Comparison of ENCODE assay signal across 13 cellular contexts in genomic region chr10:131961777-131962450, GRCh38. TPM values are rescaled to one million over a fixed set of nuclear protein-coding genes. Genes with fewer than 3 reads are reported as not detected.
DNase-seq lines count a peak whose midpoint lies in the region; ATAC-seq and TF ChIP-seq lines count a peak whose summit lies in the region.
"Had no signal": no experiment of that assay in that cellular context is flagged by ENCODE, and none has a peak within 500 bp of the region (broad histone marks: within the 10 kb centered on the region; RNA-seq: fewer than 3 reads in every experiment).

No MANE protein-coding gene starts in this region.

- intact Hi-C loops in activated T-helper 1 cell treated with anti-CD3 and anti-CD28 coated beads, Interleukin-12 subunit alpha, Interleukin-12 subunit beta, Interleukin-2, Interleukin-4 antibody, amounts not matched to agents 30 ng/mL and 10 ng/mL and 1 ng/mL, durations not matched to agents 14 hours and 24 hours and 36 hours (cut with micrococcal nuclease): no loop called here

- H3K4me3 Mint-ChIP-seq in activated T-cell treated with anti-CD3 and anti-CD28 coated beads, Interleukin-2, amount 50 U/mL, for 4 hours: no peak overlapping the region
- no peak overlapping the region for H3K4me3 Mint-ChIP-seq in activated T-helper 1 cell treated with anti-CD3 and anti-CD28 coated beads, Interleukin-12 subunit alpha, Interleukin-12 subunit beta, Interleukin-2, Interleukin-4 antibody, amounts not matched to agents 30 ng/mL and 10 ng/mL and 1 ng/mL, durations not matched to agents 14 hours and 24 hours and 36 hours
- H3K4me3 Mint-ChIP-seq: B cell, nephron had no signal

- peaks cover 26% of the 10 kb centered on the region for H3K4me1 Mint-ChIP-seq in activated T-cell treated with anti-CD3 and anti-CD28 coated beads, Interleukin-2, amount 50 U/mL, for 4 hours (ENCODE audit: low read depth)
- H3K4me1 Mint-ChIP-seq in activated T-helper 1 cell treated with anti-CD3 and anti-CD28 coated beads, Interleukin-12 subunit alpha, Interleukin-12 subunit beta, Interleukin-2, Interleukin-4 antibody, amounts not matched to agents 30 ng/mL and 10 ng/mL and 1 ng/mL, durations not matched to agents 14 hours and 24 hours and 36 hours (ENCODE audit: low read depth): peaks cover 15% of the 10 kb centered on the region
- H3K4me1 Mint-ChIP-seq: B cell, nephron had no signal

- no peak for ATAC-seq in activated T-cell treated with anti-CD3 and anti-CD28 coated beads, Interleukin-2, amount 50 U/mL, for 4 hours
- ATAC-seq in HG03520 (IDR thresholded peaks at IDR 0.05; ENCODE audit: unreplicated experiment) (no peak), GM18873 (IDR thresholded peaks at IDR 0.05; ENCODE audit: low FRiP score, unreplicated experiment) (no peak)

- H3K27ac Mint-ChIP-seq in activated T-helper 1 cell treated with anti-CD3 and anti-CD28 coated beads, Interleukin-12 subunit alpha, Interleukin-12 subunit beta, Interleukin-2, Interleukin-4 antibody, amounts not matched to agents 30 ng/mL and 10 ng/mL and 1 ng/mL, durations not matched to agents 14 hours and 24 hours and 36 hours: no peak overlapping the region
- H3K27ac Mint-ChIP-seq: B cell, nephron had no signal

- no peaks in the 10 kb centered on the region for H3K27me3 Mint-ChIP-seq in activated T-cell treated with anti-CD3 and anti-CD28 coated beads, Interleukin-2, amount 50 U/mL, for 4 hours (ENCODE audit: low read depth)
- no peaks in the 10 kb centered on the region for H3K27me3 Mint-ChIP-seq in activated T-helper 1 cell treated with anti-CD3 and anti-CD28 coated beads, Interleukin-12 subunit alpha, Interleukin-12 subunit beta, Interleukin-2, Interleukin-4 antibody, amounts not matched to agents 30 ng/mL and 10 ng/mL and 1 ng/mL, durations not matched to agents 14 hours and 24 hours and 36 hours (ENCODE audit: insufficient read depth)
- H3K27me3 Mint-ChIP-seq: B cell had no signal

- peak overlapping the region; percentile 15 for H3K27ac ChIP-seq in temporal lobe (ENCODE audit: low read depth, low read length)

- H3K4me3 ChIP-seq in fibroblast of mammary gland (ENCODE audit: control insufficient read depth, low read depth, low read length): no peak overlapping the region

- DNase-seq in activated T-cell treated with anti-CD3 and anti-CD28 coated beads, Interleukin-2, amount 50 U/mL, for 1 hour: peak; percentile 8
- no peak for DNase-seq in activated T-cell treated with anti-CD3 and anti-CD28 coated beads, Interleukin-2, amount 50 U/mL, for 4 hours
- DNase-seq in NCI-H2227 (lab: John Stamatoyannopoulos, UW; ENCODE audit: unreplicated experiment) (peak; percentile 47), fibroblast of mammary gland (ENCODE audit: low read depth) (peak; percentile 24)
- no peak for DNase-seq in activated T-helper 1 cell treated with anti-CD3 and anti-CD28 coated beads, Interleukin-12 subunit alpha, Interleukin-12 subunit beta, Interleukin-2, Interleukin-4 antibody, amounts not matched to agents 30 ng/mL and 10 ng/mL and 1 ng/mL, durations not matched to agents 14 hours and 24 hours and 36 hours (ENCODE audit: low spot score)
- DNase-seq: islet precursor cell; NCI-H1105 treated with DMSO at 0.1 percent for 48 hours; stimulated activated naive CD8-positive, alpha-beta T cell treated with anti-CD3 and anti-CD28 coated beads, Interleukin-15, Interleukin-2, amounts not matched to agents 100 U/mL and 50 U/mL, for 24 hours had no signal

- H3K36me3 Mint-ChIP-seq in activated T-cell treated with anti-CD3 and anti-CD28 coated beads, Interleukin-2, amount 50 U/mL, for 4 hours (ENCODE audit: insufficient read depth): peaks cover 14% of the 10 kb centered on the region
- H3K36me3 Mint-ChIP-seq in activated T-helper 1 cell treated with anti-CD3 and anti-CD28 coated beads, Interleukin-12 subunit alpha, Interleukin-12 subunit beta, Interleukin-2, Interleukin-4 antibody, amounts not matched to agents 30 ng/mL and 10 ng/mL and 1 ng/mL, durations not matched to agents 14 hours and 24 hours and 36 hours (ENCODE audit: low read depth): peaks cover 22% of the 10 kb centered on the region

- no peak for TF ChIP-seq CTCF in fibroblast of mammary gland (conservative IDR thresholded peaks at IDR 0.05; ENCODE audit: control insufficient read depth, insufficient read depth, low read depth, low read length)

- no peaks in the 10 kb centered on the region for H3K9me3 Mint-ChIP-seq in activated T-cell treated with anti-CD3 and anti-CD28 coated beads, Interleukin-2, amount 50 U/mL, for 4 hours
- no peaks in the 10 kb centered on the region for H3K9me3 Mint-ChIP-seq in activated T-helper 1 cell treated with anti-CD3 and anti-CD28 coated beads, Interleukin-12 subunit alpha, Interleukin-12 subunit beta, Interleukin-2, Interleukin-4 antibody, amounts not matched to agents 30 ng/mL and 10 ng/mL and 1 ng/mL, durations not matched to agents 14 hours and 24 hours and 36 hours
- H3K9me3 Mint-ChIP-seq: nephron had no signal

RNA-seq across cellular contexts. Expression of gene BNIP3, which starts 19.8 kb away (rescaled TPM):
- total RNA-seq in activated T-cell treated with anti-CD3 and anti-CD28 coated beads, Interleukin-2, amount 50 U/mL, for 4 hours: 10 to 100 TPM; 36.5 to 40.5 (median 38.6) TPM
- 29.0 TPM for total RNA-seq in temporal lobe
- total RNA-seq in activated T-helper 1 cell treated with anti-CD3 and anti-CD28 coated beads, Interleukin-12 subunit alpha, Interleukin-12 subunit beta, Interleukin-2, Interleukin-4 antibody, amounts not matched to agents 30 ng/mL and 10 ng/mL and 1 ng/mL, durations not matched to agents 14 hours and 24 hours and 36 hours: 43.0 and 48.9 TPM in 2 replicates

Comparison
In these comparisons a context has a peak if more than half of its experiments do, and no peak if none do; other contexts are left out.
1. DNase-seq: peak in activated T-cell treated with anti-CD3 and anti-CD28 coated beads, Interleukin-2, amount 50 U/mL, for 1 hour (single experiment), NCI-H2227 (single experiment) and fibroblast of mammary gland (single experiment); none in activated T-cell treated with anti-CD3 and anti-CD28 coated beads, Interleukin-2, amount 50 U/mL, for 4 hours (single experiment) and activated T-helper 1 cell treated with anti-CD3 and anti-CD28 coated beads, Interleukin-12 subunit alpha, Interleukin-12 subunit beta, Interleukin-2, Interleukin-4 antibody, amounts not matched to agents 30 ng/mL and 10 ng/mL and 1 ng/mL, durations not matched to agents 14 hours and 24 hours and 36 hours (single experiment).